Comparison of ENCODE assay signal across 13 cellular contexts in genomic region chr20:3798908-3799248, GRCh38. TPM values are rescaled to one million over a fixed set of nuclear protein-coding genes. Genes with fewer than 3 reads are reported as not detected.
DNase-seq lines count a peak whose midpoint lies in the region; ATAC-seq and TF ChIP-seq lines count a peak whose summit lies in the region.
"Had no signal": no experiment of that assay in that cellular context is flagged by ENCODE, and none has a peak within 500 bp of the region (broad histone marks: within the 10 kb centered on the region; RNA-seq: fewer than 3 reads in every experiment).

No MANE protein-coding gene starts in this region.

- TF ChIP-seq CTCF in right lobe of liver (IDR thresholded peaks at IDR 0.05) (no peak), upper lobe of left lung (IDR thresholded peaks at IDR 0.05) (no peak), brain microvascular endothelial cell (IDR thresholded peaks at IDR 0.05; ENCODE audit: low read depth, low read length, missing control alignments) (no peak)

- peaks cover 0 to 2% (median 0%) of the 10 kb centered on the region in 4 donors for H3K36me3 ChIP-seq in right lobe of liver
- peaks cover 4 to 52% (median 46%) of the 10 kb centered on the region in 4 donors for H3K36me3 ChIP-seq in upper lobe of left lung
- peaks cover 19% of the 10 kb centered on the region for H3K36me3 ChIP-seq in brain microvascular endothelial cell (replicated peaks)

- H3K36me3 Mint-ChIP-seq in activated naive CD4-positive, alpha-beta T cell treated with anti-CD3 and anti-CD28 coated beads, Interleukin-2, amount 50 U/mL, for 24 hours, result peaks cover 13% of the 10 kb centered on the region
- H3K36me3 Mint-ChIP-seq in activated T-helper 1 cell treated with anti-CD3 and anti-CD28 coated beads, Interleukin-12 subunit alpha, Interleukin-12 subunit beta, Interleukin-2, Interleukin-4 antibody, amounts not matched to agents 30 ng/mL and 10 ng/mL and 1 ng/mL, durations not matched to agents 14 hours and 24 hours and 36 hours (ENCODE audit: low read depth), result peaks cover 41% of the 10 kb centered on the region

- no peak for TF ChIP-seq EP300 in upper lobe of left lung (IDR thresholded peaks at IDR 0.05)

- H3K27ac ChIP-seq in right lobe of liver (peak overlapping the region; percentile 49 to 86 (median 85)), upper lobe of left lung (peak overlapping the region; percentile 94 to 98 (median 96)), brain microvascular endothelial cell (no peak overlapping the region)
- H3K27ac ChIP-seq: epithelial cell of prostate had no signal

- H3K4me3 ChIP-seq in right lobe of liver (no peak overlapping the region), upper lobe of left lung (peak overlapping the region in 1 of 4 donors; percentile 96), brain microvascular endothelial cell (ENCODE audit: low read depth, low read length) (no peak overlapping the region)

- ATAC-seq in right lobe of liver (no peak), upper lobe of left lung (ENCODE audit: low FRiP score in 2 of 2) (no peak)

- in situ Hi-C loops in brain microvascular endothelial cell (cut with HindIII; ENCODE audit: low pct_ligation_motif_present, low sequenced_read_pairs), result no loop called here

- peak overlapping the region; percentile 88 for H3K27ac Mint-ChIP-seq in activated naive CD4-positive, alpha-beta T cell treated with anti-CD3 and anti-CD28 coated beads, Interleukin-2, amount 50 U/mL, for 24 hours
- H3K27ac Mint-ChIP-seq in activated T-helper 1 cell treated with anti-CD3 and anti-CD28 coated beads, Interleukin-12 subunit alpha, Interleukin-12 subunit beta, Interleukin-2, Interleukin-4 antibody, amounts not matched to agents 30 ng/mL and 10 ng/mL and 1 ng/mL, durations not matched to agents 14 hours and 24 hours and 36 hours, result peak overlapping the region; percentile 87

- no peaks in the 10 kb centered on the region for H3K9me3 ChIP-seq in right lobe of liver
- no peaks in the 10 kb centered on the region for H3K9me3 ChIP-seq in upper lobe of left lung
- H3K9me3 ChIP-seq: Caco-2 had no signal

- H3K27me3 Mint-ChIP-seq in activated naive CD4-positive, alpha-beta T cell treated with anti-CD3 and anti-CD28 coated beads, Interleukin-2, amount 50 U/mL, for 24 hours, result no peaks in the 10 kb centered on the region
- H3K27me3 Mint-ChIP-seq in activated T-helper 1 cell treated with anti-CD3 and anti-CD28 coated beads, Interleukin-12 subunit alpha, Interleukin-12 subunit beta, Interleukin-2, Interleukin-4 antibody, amounts not matched to agents 30 ng/mL and 10 ng/mL and 1 ng/mL, durations not matched to agents 14 hours and 24 hours and 36 hours (ENCODE audit: insufficient read depth), result no peaks in the 10 kb centered on the region

- peak overlapping the region; percentile 90 for H3K4me3 Mint-ChIP-seq in activated naive CD4-positive, alpha-beta T cell treated with anti-CD3 and anti-CD28 coated beads, Interleukin-2, amount 50 U/mL, for 24 hours
- peak overlapping the region; percentile 91 for H3K4me3 Mint-ChIP-seq in activated T-helper 1 cell treated with anti-CD3 and anti-CD28 coated beads, Interleukin-12 subunit alpha, Interleukin-12 subunit beta, Interleukin-2, Interleukin-4 antibody, amounts not matched to agents 30 ng/mL and 10 ng/mL and 1 ng/mL, durations not matched to agents 14 hours and 24 hours and 36 hours

- peaks cover 73% of the 10 kb centered on the region for H3K4me1 Mint-ChIP-seq in activated naive CD4-positive, alpha-beta T cell treated with anti-CD3 and anti-CD28 coated beads, Interleukin-2, amount 50 U/mL, for 24 hours
- H3K4me1 Mint-ChIP-seq in activated T-helper 1 cell treated with anti-CD3 and anti-CD28 coated beads, Interleukin-12 subunit alpha, Interleukin-12 subunit beta, Interleukin-2, Interleukin-4 antibody, amounts not matched to agents 30 ng/mL and 10 ng/mL and 1 ng/mL, durations not matched to agents 14 hours and 24 hours and 36 hours (ENCODE audit: low read depth), result peaks cover 61% of the 10 kb centered on the region

- TF ChIP-seq POLR2A in right lobe of liver (IDR thresholded peaks at IDR 0.05) (no peak), upper lobe of left lung (IDR thresholded peaks at IDR 0.05) (no peak)

- H3K4me1 ChIP-seq in right lobe of liver (peaks cover 0 to 36% (median 19%) of the 10 kb centered on the region in 4 donors), upper lobe of left lung (peaks cover 70 to 88% (median 79%) of the 10 kb centered on the region in 4 donors)

- H3K27me3 ChIP-seq in right lobe of liver (no peaks in the 10 kb centered on the region), upper lobe of left lung (no peaks in the 10 kb centered on the region), brain microvascular endothelial cell (replicated peaks) (no peaks in the 10 kb centered on the region)

- DNase-seq in activated naive CD4-positive, alpha-beta T cell treated with Interleukin-2 at 50 U/mL for 16 hours, result no peak
- no peak for DNase-seq in activated T-helper 1 cell treated with anti-CD3 and anti-CD28 coated beads, Interleukin-12 subunit alpha, Interleukin-12 subunit beta, Interleukin-2, Interleukin-4 antibody, amounts not matched to agents 30 ng/mL and 10 ng/mL and 1 ng/mL, durations not matched to agents 14 hours and 24 hours and 36 hours (ENCODE audit: low spot score)
- DNase-seq in right lobe of liver (no peak), upper lobe of left lung (no peak), brain microvascular endothelial cell (no peak), NCI-H1930 (lab: John Stamatoyannopoulos, UW) (no peak)
- no peak for DNase-seq in stimulated activated CD8-positive, alpha-beta memory T cell treated with anti-CD3 and anti-CD28 coated beads, Interleukin-4, amount 100 ng/mL, for 48 hours
- DNase-seq: stimulated activated CD4-positive, alpha-beta T cell treated with anti-CD3 and anti-CD28 coated beads, Interleukin-2, amount 100 ng/mL, for 48 hours had no signal

- WGBS in right lobe of liver (ENCODE audit: insufficient coverage, low coverage, low lambda C conversion rate, missing lambda C conversion rate), result 27% methylated on average over 2 of the region's 3 CpGs
- WGBS in upper lobe of left lung, 2 donors, result 60 to 91% methylated on average over 2 to 3 of the region's 3 CpGs

- intact Hi-C loops in activated T-helper 1 cell treated with anti-CD3 and anti-CD28 coated beads, Interleukin-12 subunit alpha, Interleukin-12 subunit beta, Interleukin-2, Interleukin-4 antibody, amounts not matched to agents 30 ng/mL and 10 ng/mL and 1 ng/mL, durations not matched to agents 14 hours and 24 hours and 36 hours (cut with micrococcal nuclease), result loop anchor here (1.0 to 10.0 kb wide), 2 partner anchors 12 to 1326 kb away; partner anchors contain the start of gene CDS2
- intact Hi-C loops in right lobe of liver (cut with DNase I), result no loop called here

- H3K9me3 Mint-ChIP-seq in activated naive CD4-positive, alpha-beta T cell treated with anti-CD3 and anti-CD28 coated beads, Interleukin-2, amount 50 U/mL, for 24 hours, result no peaks in the 10 kb centered on the region
- no peaks in the 10 kb centered on the region for H3K9me3 Mint-ChIP-seq in activated T-helper 1 cell treated with anti-CD3 and anti-CD28 coated beads, Interleukin-12 subunit alpha, Interleukin-12 subunit beta, Interleukin-2, Interleukin-4 antibody, amounts not matched to agents 30 ng/mL and 10 ng/mL and 1 ng/mL, durations not matched to agents 14 hours and 24 hours and 36 hours

RNA-seq across cellular contexts. Expression of gene CDC25B, which starts 2.8 kb away (rescaled TPM):
- total RNA-seq in activated T-helper 1 cell treated with anti-CD3 and anti-CD28 coated beads, Interleukin-12 subunit alpha, Interleukin-12 subunit beta, Interleukin-2, Interleukin-4 antibody, amounts not matched to agents 30 ng/mL and 10 ng/mL and 1 ng/mL, durations not matched to agents 14 hours and 24 hours and 36 hours, result 71.7 and 76.2 TPM in 2 replicates
- total RNA-seq in right lobe of liver, result 10 to 100 TPM; 10.9 to 28.7 (median 16.5) TPM
- 100 to 1,000 TPM in 3 of 6 donors, 10 to 100 TPM in 3; 45.5 to 151 (median 99.1) TPM for total RNA-seq in upper lobe of left lung

RNA-seq across cellular contexts. Expression of gene CENPB, which starts 12.3 kb away (rescaled TPM):
- 72.3 and 80.2 TPM in 2 replicates for total RNA-seq in activated T-helper 1 cell treated with anti-CD3 and anti-CD28 coated beads, Interleukin-12 subunit alpha, Interleukin-12 subunit beta, Interleukin-2, Interleukin-4 antibody, amounts not matched to agents 30 ng/mL and 10 ng/mL and 1 ng/mL, durations not matched to agents 14 hours and 24 hours and 36 hours
- total RNA-seq in right lobe of liver, result 10 to 100 TPM; 27.8 to 43.1 (median 31.6) TPM
- total RNA-seq in upper lobe of left lung, result 100 to 1,000 TPM in 2 of 6 donors, 10 to 100 TPM in 4; 56.6 to 125 (median 89.7) TPM

RNA-seq across cellular contexts. Expression of gene SPEF1, which starts 17.6 kb away (rescaled TPM):
- 0.12 TPM in 1 of 2 replicates, not detected in the other for total RNA-seq in activated T-helper 1 cell treated with anti-CD3 and anti-CD28 coated beads, Interleukin-12 subunit alpha, Interleukin-12 subunit beta, Interleukin-2, Interleukin-4 antibody, amounts not matched to agents 30 ng/mL and 10 ng/mL and 1 ng/mL, durations not matched to agents 14 hours and 24 hours and 36 hours
- total RNA-seq in right lobe of liver (not detected), upper lobe of left lung (10 to 100 TPM in 1 of 6 donors, 1 to 10 TPM in 4, under 1 TPM in 1; 0.34 to 15.1 (median 5.4) TPM)
- total RNA-seq: Caco-2, mesenteric fat pad, RPMI7951 had no signal

RNA-seq across cellular contexts. Expression of gene AP5S1, which starts 21.5 kb away (rescaled TPM):
- total RNA-seq in activated T-helper 1 cell treated with anti-CD3 and anti-CD28 coated beads, Interleukin-12 subunit alpha, Interleukin-12 subunit beta, Interleukin-2, Interleukin-4 antibody, amounts not matched to agents 30 ng/mL and 10 ng/mL and 1 ng/mL, durations not matched to agents 14 hours and 24 hours and 36 hours, result 14.9 and 15.0 TPM in 2 replicates
- total RNA-seq in right lobe of liver (10 to 100 TPM in 3 of 6 experiments, 1 to 10 TPM in 3; 7.7 to 16.1 (median 9.5) TPM), upper lobe of left lung (10 to 100 TPM in 5 of 6 donors, 1 to 10 TPM in 1; 9.4 to 20.8 (median 14.7) TPM)

RNA-seq across cellular contexts. Expression of gene ADISSP, which starts 31.3 kb away (rescaled TPM):
- total RNA-seq in activated T-helper 1 cell treated with anti-CD3 and anti-CD28 coated beads, Interleukin-12 subunit alpha, Interleukin-12 subunit beta, Interleukin-2, Interleukin-4 antibody, amounts not matched to agents 30 ng/mL and 10 ng/mL and 1 ng/mL, durations not matched to agents 14 hours and 24 hours and 36 hours, result 55.5 and 64.6 TPM in 2 replicates
- total RNA-seq in right lobe of liver, result 10 to 100 TPM in 3 of 6 experiments, 1 to 10 TPM in 3; 9.6 to 11.7 (median 9.9) TPM
- 10 to 100 TPM in 5 of 6 donors, 1 to 10 TPM in 1; 6.7 to 41.9 (median 39.1) TPM for total RNA-seq in upper lobe of left lung
